Comparison of ENCODE assay signal across 8 cellular contexts in genomic region chr17:44066204-44066930, GRCh38. TPM values are rescaled to one million over a fixed set of nuclear protein-coding genes. Genes with fewer than 3 reads are reported as not detected.
A peak's percentile ranks its signal among the peaks of the same experiment; 100 is the strongest.
DNase-seq lines count a peak whose midpoint lies in the region; ATAC-seq and TF ChIP-seq lines count a peak whose summit lies in the region.

LSM12 (minus strand) TSS chr17:44066671; CDS start chr17:44066587, 84 bp downstream.

- no peaks in the 10 kb centered on the region for H3K9me3 ChIP-seq in WERI-Rb-1 (ENCODE audit: severe bottlenecking)
- no peaks in the 10 kb centered on the region for H3K9me3 ChIP-seq in iPS-20b (ENCODE audit: insufficient read depth, low read depth, low read length)
- no peaks in the 10 kb centered on the region for H3K9me3 ChIP-seq in skeletal muscle tissue (ENCODE audit: control insufficient read depth in 3 of 3, low read length in 3 of 3)

- peak; percentile 54 for ATAC-seq in HG03108 (IDR thresholded peaks at IDR 0.05; ENCODE audit: unreplicated experiment)

- in situ Hi-C loops in T47D (cut with HindIII; ENCODE audit: low pct_unique_long_range_greater_than_20kb, low sequenced_read_pairs), result no loop called here

- no peaks in the 10 kb centered on the region for H3K27me3 ChIP-seq in WERI-Rb-1 (ENCODE audit: insufficient read depth, low read depth, severe bottlenecking)
- no peaks in the 10 kb centered on the region for H3K27me3 ChIP-seq in iPS-20b (ENCODE audit: insufficient read depth, low read length)
- H3K27me3 ChIP-seq in skeletal muscle tissue (ENCODE audit: control insufficient read depth in 3 of 3, insufficient read depth in 3 of 3, low read length in 3 of 3), result no peaks in the 10 kb centered on the region

- DNase-seq in NK-92 treated with Interleukin-12 subunit alpha and Interleukin-12 subunit beta, amount 100 ng/mL, for 24 hours (lab: John Stamatoyannopoulos, UW), result peak; percentile 56
- DNase-seq in NK-92 (lab: John Stamatoyannopoulos, UW; ENCODE audit: unreplicated experiment) (no peak), NCI-H2196 (lab: John Stamatoyannopoulos, UW; ENCODE audit: unreplicated experiment) (peak; percentile 97), WERI-Rb-1 (peak; percentile 97), T47D (ENCODE audit: low read depth in 1 of 2, low spot score in 1 of 2) (peak; percentile 92 to 96)

- no peak for TF ChIP-seq CTCF in WERI-Rb-1 (IDR thresholded peaks at IDR 0.05; ENCODE audit: low read depth, low read length)

- H3K4me1 ChIP-seq in iPS-20b (ENCODE audit: insufficient read depth, low read length) (peaks cover 4% of the 10 kb centered on the region; the same call in 1 of the 2 replicates), skeletal muscle tissue (ENCODE audit: control insufficient read depth in 3 of 3, insufficient read depth in 3 of 3, low read length in 3 of 3) (peaks cover 18 to 31% (median 27%) of the 10 kb centered on the region in 3 donors)

- H3K27ac ChIP-seq in WERI-Rb-1, result peak within 1 kb of the TSS; percentile 99
- peak within 1 kb of the TSS; percentile 97 for H3K27ac ChIP-seq in iPS-20b (ENCODE audit: low read length)
- H3K27ac ChIP-seq in skeletal muscle tissue (ENCODE audit: low read depth, low read length), result peak within 1 kb of the TSS; percentile 93

- H3K36me3 ChIP-seq in WERI-Rb-1, result peaks cover 39% of the 10 kb centered on the region
- H3K36me3 ChIP-seq in iPS-20b (ENCODE audit: insufficient read depth, low read depth, low read length), result peaks cover 28% of the 10 kb centered on the region
- H3K36me3 ChIP-seq in skeletal muscle tissue (ENCODE audit: control insufficient read depth in 3 of 3, insufficient read depth in 3 of 3, low read length in 3 of 3), result peaks cover 3 to 18% (median 11%) of the 10 kb centered on the region in 3 donors

- H3K4me3 ChIP-seq in WERI-Rb-1 (ENCODE audit: low read depth, low read length) (peak within 1 kb of the TSS; percentile 88), iPS-20b (ENCODE audit: low read length) (peak within 1 kb of the TSS; percentile 99), skeletal muscle tissue (ENCODE audit: low read length in 3 of 3) (peak within 1 kb of the TSS; percentile 77 to 91 (median 82))

- peak within 1 kb of the TSS; percentile 99 for H3K9ac ChIP-seq in iPS-20b (ENCODE audit: low read depth, low read length)
- peak within 1 kb of the TSS; percentile 71 to 90 (median 82) for H3K9ac ChIP-seq in skeletal muscle tissue (ENCODE audit: low read depth in 1 of 3, low read length in 3 of 3)

RNA-seq across cellular contexts. Expression of gene LSM12, which starts in this region (rescaled TPM):
- 13.6 TPM for total RNA-seq in skeletal muscle tissue
